Comparison of ENCODE assay signal across 1 cellular context in genomic region chr14:102901633-102902032, GRCh38.
TF ChIP-seq lines count a peak whose summit lies in the region.

No MANE protein-coding gene starts in this region.

TF ChIP-seq in K562, 482 proteins besides CTCF, POLR2A, EP300 and RAD21 (continued from another document):
- TF ChIP-seq ZNF407 (IDR thresholded peaks at IDR 0.05; ENCODE audit: low read depth), result no peak
TF ChIP-seq in K562: peak in this region for 1.
